In the genomic region with DNA sequence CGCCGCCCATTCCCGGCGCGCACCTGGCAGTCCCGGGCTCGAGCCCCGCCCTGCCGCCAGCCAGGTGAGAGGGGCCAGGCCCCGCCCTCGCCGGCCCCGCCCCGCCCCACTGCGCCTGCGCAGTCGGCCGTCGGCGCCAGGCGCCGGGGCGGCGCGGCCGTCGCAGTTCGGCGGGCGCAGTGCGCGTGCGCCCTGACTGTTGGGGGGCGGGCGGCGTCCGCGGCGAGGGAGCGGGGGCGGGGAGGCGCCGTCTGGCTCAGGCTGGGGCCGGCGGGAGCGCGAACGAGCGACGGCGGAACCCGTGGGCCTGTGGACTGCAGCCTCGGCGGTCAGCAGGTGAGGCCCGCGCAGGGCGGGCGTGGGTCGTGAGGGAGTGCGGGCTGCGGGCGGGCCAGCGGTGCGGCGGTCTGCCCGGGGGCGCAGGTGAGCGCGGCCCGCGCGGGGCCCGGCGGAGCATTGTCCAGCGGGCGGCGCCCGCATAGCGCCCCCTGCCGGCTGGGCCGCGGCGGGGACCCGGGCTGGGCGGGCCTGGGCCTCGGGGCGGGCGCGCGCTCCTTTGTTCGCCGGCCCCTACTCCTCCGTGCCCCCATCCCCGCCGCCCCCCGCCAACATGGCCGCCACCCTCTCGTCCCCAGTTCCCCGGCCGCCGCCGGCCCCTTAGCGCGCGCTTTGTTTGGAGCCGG, we compare ENCODE assay signal across 8 cellular contexts.
DNase-seq lines count a peak whose midpoint lies in the region; ATAC-seq and TF ChIP-seq lines count a peak whose summit lies in the region.

A gene (plus strand): TSS at position 242 of the 683 bp plus-strand sequence. CDS start 38,096 bp downstream, outside the sequence.

- no peaks in the 10 kb centered on the region for H3K9me3 Mint-ChIP-seq in memory B cell

- H3K4me1 Mint-ChIP-seq in memory B cell = peaks cover 19% of the 10 kb centered on the region

- peak in 12 of 14 donors; percentile 48 to 93 (median 73) for DNase-seq in C1 segment of cervical spinal cord (lab: John Stamatoyannopoulos, UW)
- peak; percentile 66 for DNase-seq in NCI-H748 treated with DMSO at 0.1 percent for 48 hours (lab: John Stamatoyannopoulos, UW)
- peak; percentile 61 to 86 for DNase-seq in activated CD8-positive, alpha-beta memory T cell treated with anti-CD3 and anti-CD28 coated beads for 1 hour (ENCODE audit: extremely low read depth in 1 of 2, low read depth in 1 of 2)
- DNase-seq in effector CD8-positive, alpha-beta T cell (lab: John Stamatoyannopoulos, UW) = peak; percentile 77
- peak; percentile 88 to 92 for DNase-seq in memory B cell (ENCODE audit: low spot score in 2 of 2)
- peak; percentile 63 for DNase-seq in stimulated activated CD8-positive, alpha-beta memory T cell treated with anti-CD3 and anti-CD28 coated beads, Interleukin-12 subunit alpha, Interleukin-12 subunit beta, amount 100 ng/mL, for 24 hours (ENCODE audit: extremely low read depth)

- peak within 1 kb of the TSS; percentile 92 for H3K27ac Mint-ChIP-seq in memory B cell

- H3K4me3 Mint-ChIP-seq in memory B cell = peak within 1 kb of the TSS; percentile 90

- peak; percentile 86 for ATAC-seq in HG03354 (IDR thresholded peaks at IDR 0.05; ENCODE audit: poor library complexity, severe bottlenecking, unreplicated experiment)
- ATAC-seq in memory B cell (ENCODE audit: low read depth) = peak; percentile 80

- no peaks in the 10 kb centered on the region for H3K36me3 Mint-ChIP-seq in memory B cell

- H3K27me3 Mint-ChIP-seq in memory B cell = no peaks in the 10 kb centered on the region

- TF ChIP-seq POLR2A in GM19099 (IDR thresholded peaks at IDR 0.05; ENCODE audit: extremely low read depth, insufficient read length, low read depth) = peak; percentile 72

Comparison
In these comparisons a context has a peak if more than half of its experiments do, and no peak if none do; other contexts are left out.
1. Peak in every context shown above with its lines: DNase-seq and ATAC-seq.